11 cellular contexts compared by ENCODE assay signal in the genomic region with DNA sequence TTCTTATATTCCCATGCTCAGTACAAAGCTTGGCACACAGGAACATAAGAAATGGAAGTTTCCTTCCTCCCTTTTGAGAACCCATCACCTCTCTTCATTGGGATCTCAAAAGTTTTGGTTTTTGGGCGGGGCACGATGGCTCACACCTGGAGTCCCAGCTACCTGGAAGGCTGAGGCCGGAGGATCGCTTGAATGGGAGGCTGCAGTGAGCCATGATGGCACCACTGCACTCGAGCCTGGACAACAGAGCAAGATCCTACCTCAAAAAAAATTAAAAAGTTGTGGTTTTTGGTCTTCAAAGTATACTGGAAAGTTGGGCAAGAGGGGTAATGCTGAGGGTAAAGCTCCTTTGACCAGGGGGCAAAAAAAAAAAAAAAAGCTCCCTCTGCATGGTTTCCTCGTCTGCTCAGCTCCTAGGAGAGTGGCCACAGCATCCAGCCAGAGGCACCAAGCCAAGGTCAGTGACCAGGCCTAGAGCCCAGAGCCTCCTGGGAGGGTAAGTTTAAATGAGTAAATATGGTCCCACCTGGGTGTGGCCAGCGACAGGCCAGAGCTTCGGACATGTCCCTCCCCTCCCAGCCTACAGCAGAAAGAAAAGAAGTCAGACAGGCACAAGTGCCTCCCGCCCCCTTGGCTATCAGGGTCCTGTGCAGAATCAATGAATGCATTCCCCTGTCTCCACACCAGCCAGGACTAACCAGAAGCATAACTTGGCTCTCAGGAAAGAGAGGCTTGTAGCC. TPM values are rescaled to one million over a fixed set of nuclear protein-coding genes. Genes with fewer than 3 reads are reported as not detected.
DNase-seq lines count a peak whose midpoint lies in the region; ATAC-seq and TF ChIP-seq lines count a peak whose summit lies in the region.
"Had no signal": no experiment of that assay in that cellular context is flagged by ENCODE, and none has a peak within 500 bp of the region (broad histone marks: within the 10 kb centered on the region; RNA-seq: fewer than 3 reads in every experiment).

No MANE protein-coding gene starts in this region.

- H3K27ac ChIP-seq in prostate gland: peak overlapping the region; percentile 99 to 100

- no peaks in the 10 kb centered on the region for H3K36me3 ChIP-seq in prostate gland

- no peaks in the 10 kb centered on the region for H3K27me3 ChIP-seq in prostate gland (replicated peaks; ENCODE audit: insufficient read depth)

- no peaks in the 10 kb centered on the region for H3K9me3 ChIP-seq in prostate gland

- POLR2A ChIA-PET in T-cell (lab: Charles Lee): interaction anchor here in 1 of 2 donors (0.8 kb wide), 1 partner anchor 13 kb away, joined by 4 read pairs; no protein-coding TSS in a partner anchor

- ATAC-seq in T-cell (replicated peaks in 1 of 4) (no peak), Right ventricle myocardium superior (ENCODE audit: poor library complexity) (peak; percentile 19), HG02763 (IDR thresholded peaks at IDR 0.05; ENCODE audit: unreplicated experiment) (no peak)

- H3K4me1 Mint-ChIP-seq in T-cell: peaks cover 81 to 86% (median 85%) of the 10 kb centered on the region in 3 donors
- H3K4me1 Mint-ChIP-seq in T-helper 2 cell treated with Interferon-gamma antibody and Interleukin-4, amounts not matched to agents 5 μg/mL and 100 μg/mL, for 36 hours (ENCODE audit: low read depth): peaks cover 63% of the 10 kb centered on the region

- no peaks in the 10 kb centered on the region for H3K9me3 Mint-ChIP-seq in T-cell
- H3K9me3 Mint-ChIP-seq in T-helper 2 cell treated with Interferon-gamma antibody and Interleukin-4, amounts not matched to agents 5 μg/mL and 100 μg/mL, for 36 hours: no peaks in the 10 kb centered on the region

- H3K4me1 ChIP-seq in prostate gland (replicated peaks): peaks cover 59% of the 10 kb centered on the region

- TF ChIP-seq POLR2A in prostate gland (IDR thresholded peaks at IDR 0.05): no peak

- H3K4me3 Mint-ChIP-seq in T-cell: peak overlapping the region in 2 of 3 donors; percentile 23 to 82
- H3K4me3 Mint-ChIP-seq in T-helper 2 cell treated with Interferon-gamma antibody and Interleukin-4, amounts not matched to agents 5 μg/mL and 100 μg/mL, for 36 hours: no peak overlapping the region

- H3K27ac Mint-ChIP-seq in T-cell: peak overlapping the region; percentile 86 to 92
- H3K27ac Mint-ChIP-seq in T-helper 2 cell treated with Interferon-gamma antibody and Interleukin-4, amounts not matched to agents 5 μg/mL and 100 μg/mL, for 36 hours: no peak overlapping the region

- intact Hi-C loops in Right ventricle myocardium superior (cut with DNase I) (loop anchor here (10.0 kb wide), 1 partner anchor 521 kb away; a partner anchor contains a TSS), prostate gland (cut with DNase I) (no loop called here)

- no peaks in the 10 kb centered on the region for H3K27me3 Mint-ChIP-seq in T-cell
- H3K27me3 Mint-ChIP-seq in T-helper 2 cell treated with Interferon-gamma antibody and Interleukin-4, amounts not matched to agents 5 μg/mL and 100 μg/mL, for 36 hours (ENCODE audit: low read depth): no peaks in the 10 kb centered on the region

- no peak overlapping the region for H3K4me3 ChIP-seq in prostate gland

- CTCF ChIA-PET in T-cell (lab: Charles Lee): no interaction called here

- DNase-seq in ELF-1 (ENCODE audit: low read depth, low spot score) (peak; percentile 27), T-cell (no peak), Right ventricle myocardium superior (peak; percentile 87), prostate gland (ENCODE audit: low spot score) (no peak)
- DNase-seq in T-helper 2 cell treated with Interferon-gamma antibody and Interleukin-4, amounts not matched to agents 5 μg/mL and 100 μg/mL, for 36 hours (ENCODE audit: low spot score): no peak
- no peak for DNase-seq in activated CD4-positive, alpha-beta T cell treated with anti-CD3 and anti-CD28 coated beads for 4 hours
- DNase-seq in stimulated activated naive CD4-positive, alpha-beta T cell (lab: John Stamatoyannopoulos, UW): no peak
- DNase-seq: effector CD4-positive, alpha-beta T cell; stimulated activated naive CD4-positive, alpha-beta T cell treated with Interleukin-2 at 50 U/mL for 16 hours; T1000 had no signal

- WGBS in prostate gland: 71% methylated on average over 9 of the region's 9 CpGs

- H3K36me3 Mint-ChIP-seq in T-cell: peaks cover 21% of the 10 kb centered on the region
- H3K36me3 Mint-ChIP-seq in T-helper 2 cell treated with Interferon-gamma antibody and Interleukin-4, amounts not matched to agents 5 μg/mL and 100 μg/mL, for 36 hours (ENCODE audit: low read depth): peaks cover 17% of the 10 kb centered on the region

- no peak for TF ChIP-seq CTCF in prostate gland (IDR thresholded peaks at IDR 0.05)

RNA-seq across cellular contexts. Expression of a gene that starts 5.0 kb away (rescaled TPM):
- total RNA-seq in T-cell (100 to 1,000 TPM in 2 of 5 donors, 10 to 100 TPM in 3; 60.7 to 133 (median 79.3) TPM), Right ventricle myocardium superior (96.6 TPM), prostate gland (100 to 1,000 TPM in 1 of 2 donors, 10 to 100 TPM in 1; 52.1 to 128 TPM)

Comparison
In these comparisons a context has a peak if more than half of its experiments do, and no peak if none do; other contexts are left out.
1. DNase-seq: peak in ELF-1 (single experiment) and Right ventricle myocardium superior (single experiment); none in T-cell (0 of 34), prostate gland (single experiment), T-helper 2 cell treated with Interferon-gamma antibody and Interleukin-4, amounts not matched to agents 5 μg/mL and 100 μg/mL, for 36 hours (single experiment), activated CD4-positive, alpha-beta T cell treated with anti-CD3 and anti-CD28 coated beads for 4 hours (0 of 2) and stimulated activated naive CD4-positive, alpha-beta T cell (0 of 6).